31 cellular contexts compared by ENCODE assay signal in the genomic region with DNA sequence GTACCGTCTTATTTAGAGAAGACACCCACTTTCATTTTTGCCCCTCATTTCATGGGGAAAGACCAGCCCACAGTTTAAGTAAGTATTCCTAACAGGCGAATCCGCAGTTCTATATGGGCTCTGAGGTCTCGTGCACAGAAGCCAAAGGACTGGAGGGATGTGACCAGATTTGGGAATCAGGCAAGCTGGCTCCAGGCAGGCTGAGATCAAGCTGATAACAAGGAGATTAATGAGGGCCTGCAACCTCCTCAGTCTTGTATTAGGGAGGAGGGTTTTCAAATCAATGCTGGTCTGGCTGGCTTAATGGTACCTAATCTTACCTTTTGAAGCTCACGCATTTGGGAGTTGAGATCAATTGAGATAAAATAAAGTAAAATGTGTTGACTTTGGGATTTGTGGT. TPM values are rescaled to one million over a fixed set of nuclear protein-coding genes. Genes with fewer than 3 reads are reported as not detected.
"Had no signal": no experiment of that assay in that cellular context is flagged by ENCODE, and none has a peak within 500 bp of the region (broad histone marks: within the 10 kb centered on the region; RNA-seq: fewer than 3 reads in every experiment).

No MANE protein-coding gene starts in this region.

- H3K9me3 Mint-ChIP-seq: activated CD4-positive, alpha-beta memory T cell treated with anti-CD3 and anti-CD28 coated beads for 36 hours; activated CD4-positive, alpha-beta T cell treated with anti-CD3 and anti-CD28 coated beads, Interleukin-2, amount 10 ng/mL, durations not matched to agents 7 days and 5 days; activated naive CD4-positive, alpha-beta T cell treated with anti-CD3 and anti-CD28 coated beads, Interleukin-2, amount 50 U/mL, for 72 hours; activated naive CD8-positive, alpha-beta T cell treated with anti-CD3 and anti-CD28 coated beads, Interleukin-2, amount 50 U/mL, for 24 hours; activated T-cell treated with anti-CD3 and anti-CD28 coated beads, Interleukin-2, amount 50 U/mL, for 4 hours; central memory CD8-positive, alpha-beta T cell had no signal

- H3K4me1 Mint-ChIP-seq: activated CD4-positive, alpha-beta T cell treated with anti-CD3 and anti-CD28 coated beads, Interleukin-2, amount 10 ng/mL, durations not matched to agents 7 days and 5 days; activated naive CD8-positive, alpha-beta T cell treated with anti-CD3 and anti-CD28 coated beads, Interleukin-2, amount 50 U/mL, for 24 hours; central memory CD8-positive, alpha-beta T cell; T-helper 17 cell had no signal

- H3K27ac ChIP-seq: ascending aorta, body of pancreas, SJCRH30 had no signal

- H3K4me1 ChIP-seq: ascending aorta, body of pancreas had no signal

- H3K9me3 ChIP-seq: ascending aorta, body of pancreas, SJCRH30 had no signal

- H3K4me3 Mint-ChIP-seq: activated CD4-positive, alpha-beta memory T cell treated with anti-CD3 and anti-CD28 coated beads for 36 hours; activated CD4-positive, alpha-beta T cell treated with anti-CD3 and anti-CD28 coated beads, Interleukin-2, amount 10 ng/mL, durations not matched to agents 7 days and 5 days; activated naive CD8-positive, alpha-beta T cell treated with anti-CD3 and anti-CD28 coated beads, Interleukin-2, amount 50 U/mL, for 24 hours; activated T-cell treated with anti-CD3 and anti-CD28 coated beads, Interleukin-2, amount 50 U/mL, for 4 hours; central memory CD8-positive, alpha-beta T cell; T-helper 17 cell had no signal

- H3K27ac Mint-ChIP-seq: activated CD4-positive, alpha-beta memory T cell treated with anti-CD3 and anti-CD28 coated beads for 36 hours; activated CD4-positive, alpha-beta T cell treated with anti-CD3 and anti-CD28 coated beads, Interleukin-2, amount 10 ng/mL, durations not matched to agents 7 days and 5 days; activated naive CD4-positive, alpha-beta T cell treated with anti-CD3 and anti-CD28 coated beads, Interleukin-2, amount 50 U/mL, for 72 hours; activated naive CD8-positive, alpha-beta T cell treated with anti-CD3 and anti-CD28 coated beads, Interleukin-2, amount 50 U/mL, for 24 hours; T-helper 17 cell had no signal

- H3K36me3 ChIP-seq: ascending aorta, SJCRH30 had no signal

- H3K27me3 ChIP-seq: ascending aorta, SJCRH30 had no signal

- DNase-seq: activated CD4-positive, alpha-beta memory T cell treated with anti-CD3 and anti-CD28 coated beads for 36 hours; activated CD4-positive, alpha-beta T cell treated with anti-CD3 and anti-CD28 coated beads, Interleukin-2, amount 10 ng/mL, durations not matched to agents 7 days and 5 days; activated CD4-positive, CD25-positive, alpha-beta regulatory T cell; activated CD8-positive, alpha-beta memory T cell treated with anti-CD3 and anti-CD28 coated beads for 24 hours; activated effector memory CD4-positive, alpha-beta T cell treated with anti-CD3 and anti-CD28 coated beads, Interleukin-2, amount 50 U/mL, for 16 hours; activated naive CD4-positive, alpha-beta T cell treated with Interleukin-2 at 50 U/mL for 16 hours; activated naive CD8-positive, alpha-beta T cell treated with anti-CD3 and anti-CD28 coated beads, Interleukin-2, amount 50 U/mL, for 24 hours; activated T-cell treated with anti-CD3 and anti-CD28 coated beads, Interleukin-2, amount 50 U/mL, for 4 hours; amniotic stem cell; body of pancreas; Kasumi-1; NCI-H1105 treated with DMSO at 0.1 percent for 48 hours; NCI-H1436 treated with DMSO at 0.1 percent for 48 hours; NCI-H187; NCI-H2081; NCI-H2171; NCI-H2227 treated with DMSO at 0.1 percent for 48 hours; NCI-H446 treated with DMSO at 0.1 percent for 48 hours; NCI-H524 treated with DMSO at 0.1 percent for 48 hours; NCI-H748 treated with DMSO at 0.1 percent for 48 hours; OCI-M1; RPMI8226; SJCRH30; T-helper 17 cell; T-helper 9 cell had no signal

- ATAC-seq: activated naive CD4-positive, alpha-beta T cell treated with anti-CD3 and anti-CD28 coated beads, Interleukin-2, amount 50 U/mL, for 72 hours; activated naive CD8-positive, alpha-beta T cell treated with anti-CD3 and anti-CD28 coated beads, Interleukin-2, amount 50 U/mL, for 24 hours; activated T-cell treated with anti-CD3 and anti-CD28 coated beads, Interleukin-2, amount 50 U/mL, for 4 hours; body of pancreas; Panc1; Right ventricle myocardium inferior; T-helper 17 cell had no signal

- H3K4me3 ChIP-seq: ascending aorta, body of pancreas, SJCRH30 had no signal

- H3K36me3 Mint-ChIP-seq: activated CD4-positive, alpha-beta memory T cell treated with anti-CD3 and anti-CD28 coated beads for 36 hours; activated naive CD4-positive, alpha-beta T cell treated with anti-CD3 and anti-CD28 coated beads, Interleukin-2, amount 50 U/mL, for 72 hours had no signal

RNA-seq across cellular contexts. Expression of a gene that starts 15.3 kb away (rescaled TPM):
- total RNA-seq: activated CD4-positive, alpha-beta memory T cell treated with anti-CD3 and anti-CD28 coated beads for 36 hours; activated CD4-positive, alpha-beta T cell treated with anti-CD3 and anti-CD28 coated beads, Interleukin-2, amount 10 ng/mL, durations not matched to agents 7 days and 5 days; activated naive CD4-positive, alpha-beta T cell treated with anti-CD3 and anti-CD28 coated beads, Interleukin-2, amount 50 U/mL, for 72 hours; activated T-cell treated with anti-CD3 and anti-CD28 coated beads, Interleukin-2, amount 50 U/mL, for 4 hours; ascending aorta; body of pancreas; bronchial epithelial cell; T-helper 17 cell had no signal
